Comparison of ENCODE assay signal across 1 cellular context in genomic region chr6:21594427-21595264, GRCh38.
TF ChIP-seq lines count a peak whose summit lies in the region.

No MANE protein-coding gene starts in this region.

TF ChIP-seq in HEK293, 187 proteins besides CTCF, POLR2A, EP300 and RAD21 (continued from another document):
- TF ChIP-seq ZNF280D (tag by site-specific recombination; IDR thresholded peaks at IDR 0.05) (peak; percentile 28; the same call in 1 of the 2 replicates), ZNF513 (tag by site-specific recombination; IDR thresholded peaks at IDR 0.05) (0 out of 2 replicates have a peak, but pooled peaks have one; percentile 3), ZFHX2 (tag by site-specific recombination; conservative IDR thresholded peaks at IDR 0.05) (peak; percentile 76), ZNF335 (tag by site-specific recombination; conservative IDR thresholded peaks at IDR 0.05) (peak; percentile 78), ZNF426 (tag by site-specific recombination; IDR thresholded peaks at IDR 0.05) (no peak), ZNF76 (tag by site-specific recombination; IDR thresholded peaks at IDR 0.05; ENCODE audit: borderline replicate concordance, low read depth) (0 out of 2 replicates have a peak, but pooled peaks have one; percentile 13), ZNF518A (tag by site-specific recombination; conservative IDR thresholded peaks at IDR 0.05; ENCODE audit: low read depth) (no peak), ZBTB11 (tag by site-specific recombination; conservative IDR thresholded peaks at IDR 0.05; ENCODE audit: low read depth) (no peak)
